Comparison of ENCODE assay signal across 3 cellular contexts in the genomic region with DNA sequence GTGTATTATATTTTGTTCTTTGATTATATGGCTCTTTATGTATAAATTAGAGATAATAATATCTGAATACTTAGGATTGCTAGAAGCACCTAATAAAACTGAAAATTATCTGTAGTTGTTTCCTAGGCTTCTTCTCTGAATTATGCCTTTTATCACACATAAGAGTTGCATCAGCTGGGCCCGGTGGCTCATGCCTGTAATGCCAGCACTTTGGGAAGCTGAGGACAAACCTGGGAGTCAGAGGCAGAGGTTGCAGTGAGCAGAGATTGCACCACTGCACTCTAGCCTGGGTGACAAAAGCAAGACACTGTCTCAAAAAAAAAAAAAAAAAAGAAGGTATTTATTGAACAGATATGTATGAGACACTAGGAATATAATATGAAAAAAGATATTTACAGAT.
"Had no signal": no experiment of that assay in that cellular context is flagged by ENCODE, and none has a peak within 500 bp of the region (broad histone marks: within the 10 kb centered on the region; RNA-seq: fewer than 3 reads in every experiment).

No MANE protein-coding gene starts in this region.

- H3K4me3 ChIP-seq: GM12878 had no signal

- DNase-seq: GDM1, GF-D8 had no signal

- ATAC-seq: GM12878 had no signal
